ENCODE assay signal across 25 cellular contexts in genomic region chr10:109386101-109386500, GRCh38.
"Had no signal": no experiment of that assay in that cellular context is flagged by ENCODE, and none has a peak within 500 bp of the region (broad histone marks: within the 10 kb centered on the region; RNA-seq: fewer than 3 reads in every experiment).

No MANE protein-coding gene starts in this region.

- DNase-seq: heart right ventricle; islet precursor cell; left cardiac atrium; lower lobe of right lung; mammary epithelial cell; mesenchymal stem cell; naive thymus-derived CD4-positive, alpha-beta T cell; ovary; right lobe of liver; small intestine; spleen; stimulated activated CD4-positive, alpha-beta T cell treated with anti-CD3 and anti-CD28 coated beads, Interleukin-4, amount 100 ng/mL, for 24 hours; stimulated activated naive CD4-positive, alpha-beta T cell; tibial artery; uterus had no signal

- ATAC-seq: heart right ventricle; left cardiac atrium; left lobe of liver; lower lobe of right lung; naive thymus-derived CD4-positive, alpha-beta T cell; natural killer cell treated with Interleukin-12 subunit alpha and Interleukin-12 subunit beta and Interleukin-15 and Interleukin-18, amount 100 ng/mL, for 72 hours; right lobe of liver; stimulated activated effector memory CD8-positive, alpha-beta T cell treated with anti-CD3 and anti-CD28 coated beads, Interleukin-12 subunit alpha, Interleukin-12 subunit beta, amount 100 ng/mL, for 72 hours had no signal

- H2AFZ ChIP-seq: hepatocyte had no signal

- H3K27ac ChIP-seq: heart right ventricle, hepatocyte, lower lobe of right lung, ovary, right atrium auricular region, right lobe of liver, spleen, suprapubic skin, thoracic aorta, tibial artery, uterus had no signal

- H3K4me1 ChIP-seq: heart right ventricle, lower lobe of right lung, right atrium auricular region, right lobe of liver, spleen, suprapubic skin, tibial artery, uterus had no signal

- H3K36me3 Mint-ChIP-seq: naive thymus-derived CD4-positive, alpha-beta T cell; natural killer cell treated with Interleukin-12 subunit alpha and Interleukin-12 subunit beta and Interleukin-15 and Interleukin-18, amount 100 ng/mL, for 72 hours; stimulated activated effector memory CD8-positive, alpha-beta T cell treated with anti-CD3 and anti-CD28 coated beads, Interleukin-12 subunit alpha, Interleukin-12 subunit beta, amount 100 ng/mL, for 72 hours; type B pancreatic cell had no signal

- H3K4me2 ChIP-seq: hepatocyte had no signal

- H3K27me3 ChIP-seq: heart right ventricle, hepatocyte, ovary, right atrium auricular region, right lobe of liver, spleen, suprapubic skin, tibial artery, uterus had no signal

- H3K79me2 ChIP-seq: hepatocyte had no signal

- H3K9me3 Mint-ChIP-seq: natural killer cell treated with Interleukin-12 subunit alpha and Interleukin-12 subunit beta and Interleukin-15 and Interleukin-18, amount 100 ng/mL, for 72 hours; stimulated activated naive CD8-positive, alpha-beta T cell treated with anti-CD3 and anti-CD28 coated beads, Interleukin-15, Interleukin-2, amounts not matched to agents 100 ng/mL and 50 ng/mL, for 24 hours; type B pancreatic cell had no signal

- FAIRE-seq: small intestine had no signal

- H3K27ac Mint-ChIP-seq: naive thymus-derived CD4-positive, alpha-beta T cell; natural killer cell treated with Interleukin-12 subunit alpha and Interleukin-12 subunit beta and Interleukin-15 and Interleukin-18, amount 100 ng/mL, for 72 hours; progenitor cell of endocrine pancreas; stimulated activated effector memory CD8-positive, alpha-beta T cell treated with anti-CD3 and anti-CD28 coated beads, Interleukin-12 subunit alpha, Interleukin-12 subunit beta, amount 100 ng/mL, for 72 hours; stimulated activated naive CD8-positive, alpha-beta T cell treated with anti-CD3 and anti-CD28 coated beads, Interleukin-15, Interleukin-2, amounts not matched to agents 100 ng/mL and 50 ng/mL, for 24 hours; type B pancreatic cell had no signal

- H3K36me3 ChIP-seq: heart right ventricle, lower lobe of right lung, ovary, right atrium auricular region, right lobe of liver, spleen, suprapubic skin, thoracic aorta, tibial artery, uterus had no signal

- H3K9me3 ChIP-seq: heart right ventricle, lower lobe of right lung, ovary, right atrium auricular region, right lobe of liver, spleen, suprapubic skin, thoracic aorta, tibial artery, uterus had no signal

- H3K4me3 ChIP-seq: heart right ventricle, hepatocyte, lower lobe of right lung, ovary, right atrium auricular region, right lobe of liver, spleen, suprapubic skin, thoracic aorta, tibial artery, uterus had no signal
